ENCODE assay signal across 17 cellular contexts in the genomic region with DNA sequence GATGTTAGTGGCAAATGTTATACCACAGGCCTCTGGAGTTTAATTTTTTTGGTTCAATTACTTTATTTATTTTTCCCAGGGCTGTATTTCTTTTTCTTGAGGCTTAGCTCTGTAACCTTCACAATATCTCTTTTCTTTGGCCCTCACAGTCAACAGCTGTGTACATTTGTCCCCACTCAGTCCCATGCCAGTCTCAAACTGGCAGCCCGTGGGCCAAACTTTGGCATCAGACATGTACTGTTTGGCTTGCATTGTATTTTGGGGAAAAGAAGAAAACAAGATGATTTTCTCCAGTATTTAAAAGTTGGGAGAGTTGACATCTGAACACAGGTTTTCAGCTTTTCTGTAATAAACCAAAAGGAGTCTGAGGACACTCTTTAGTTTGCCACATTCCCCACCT.
"Had no signal": no experiment of that assay in that cellular context is flagged by ENCODE, and none has a peak within 500 bp of the region (broad histone marks: within the 10 kb centered on the region; RNA-seq: fewer than 3 reads in every experiment).

No MANE protein-coding gene starts in this region.

- DNase-seq: activated CD4-positive, alpha-beta T cell treated with anti-CD3 and anti-CD28 coated beads, Interleukin-2, amount 50 U/mL, for 4 hours; activated CD8-positive, alpha-beta memory T cell treated with anti-CD3 and anti-CD28 coated beads, Interleukin-2, amount 10 ng/mL, durations not matched to agents 7 days and 5 days; activated effector memory CD4-positive, alpha-beta T cell treated with anti-CD3 and anti-CD28 coated beads, Interleukin-2, amount 50 U/mL, for 16 hours; activated T-cell treated with anti-CD3 and anti-CD28 coated beads, Interleukin-2, amount 50 U/mL, for 4 hours; adrenal gland; effector memory CD4-positive, alpha-beta T cell; foreskin melanocyte; heart left ventricle; left cardiac atrium; lower lobe of right lung; pancreas; SJCRH30; stimulated activated naive CD4-positive, alpha-beta T cell treated with Interleukin-2 at 50 U/mL for 16 hours; T-helper 9 cell had no signal

- H3K4me3 Mint-ChIP-seq: activated CD8-positive, alpha-beta memory T cell treated with anti-CD3 and anti-CD28 coated beads, Interleukin-2, amount 10 ng/mL, durations not matched to agents 7 days and 5 days; activated naive CD4-positive, alpha-beta T cell treated with anti-CD3 and anti-CD28 coated beads, Interleukin-2, amount 50 U/mL, for 24 hours; activated T-cell treated with anti-CD3 and anti-CD28 coated beads, Interleukin-2, amount 50 U/mL, for 4 hours; type B pancreatic cell had no signal

- H3K27ac Mint-ChIP-seq: activated CD8-positive, alpha-beta memory T cell treated with anti-CD3 and anti-CD28 coated beads, Interleukin-2, amount 10 ng/mL, durations not matched to agents 7 days and 5 days; activated naive CD4-positive, alpha-beta T cell treated with anti-CD3 and anti-CD28 coated beads, Interleukin-2, amount 50 U/mL, for 24 hours; type B pancreatic cell had no signal

- H3K9me3 Mint-ChIP-seq: activated naive CD4-positive, alpha-beta T cell treated with anti-CD3 and anti-CD28 coated beads, Interleukin-2, amount 50 U/mL, for 24 hours; activated T-cell treated with anti-CD3 and anti-CD28 coated beads, Interleukin-2, amount 50 U/mL, for 4 hours; type B pancreatic cell had no signal

- ATAC-seq: activated CD4-positive, CD25-positive, alpha-beta regulatory T cell treated with anti-CD3 and anti-CD28 coated beads, Interleukin-2, amount 50 U/mL, for 24 hours; activated CD8-positive, alpha-beta memory T cell treated with anti-CD3 and anti-CD28 coated beads, Interleukin-2, amount 10 ng/mL, durations not matched to agents 7 days and 5 days; activated T-cell treated with anti-CD3 and anti-CD28 coated beads, Interleukin-2, amount 50 U/mL, for 4 hours; heart left ventricle; left cardiac atrium; lower lobe of right lung; pancreas had no signal
